In genomic region chr5:137304227-137304874, GRCh38 we compare ENCODE assay signal across 14 cellular contexts.
DNase-seq lines count a peak whose midpoint lies in the region; ATAC-seq, FAIRE-seq and TF ChIP-seq lines count a peak whose summit lies in the region.
"Had no signal": no experiment of that assay in that cellular context is flagged by ENCODE, and none has a peak within 500 bp of the region (broad histone marks: within the 10 kb centered on the region; RNA-seq: fewer than 3 reads in every experiment).

No MANE protein-coding gene starts in this region.

- no peaks in the 10 kb centered on the region for H3K27me3 ChIP-seq in WERI-Rb-1 (ENCODE audit: insufficient read depth, low read depth, severe bottlenecking)

- H3K9me3 Mint-ChIP-seq in T-cell, result no peaks in the 10 kb centered on the region

- no peaks in the 10 kb centered on the region for H3K9me3 ChIP-seq in WERI-Rb-1 (ENCODE audit: severe bottlenecking)

- TF ChIP-seq POLR2A in GM12891 (IDR thresholded peaks at IDR 0.05; ENCODE audit: low read depth, low read length), result no peak

- no peak overlapping the region for H3K4me3 Mint-ChIP-seq in T-cell

- H3K27me3 Mint-ChIP-seq in T-cell, result peaks cover 5 to 18% of the 10 kb centered on the region in 2 donors

- no peaks in the 10 kb centered on the region for H3K4me1 Mint-ChIP-seq in T-cell

- DNase-seq in COR-L47 (lab: John Stamatoyannopoulos, UW), result peak; percentile 90
- peak; percentile 33 for DNase-seq in NCI-H1436 (lab: John Stamatoyannopoulos, UW)
- peak; percentile 85 for DNase-seq in NCI-H748 (lab: John Stamatoyannopoulos, UW; ENCODE audit: unreplicated experiment)
- DNase-seq in left colon, result peak; percentile 60 to 72
- no peak for DNase-seq in T-cell
- DNase-seq in DMS114 treated with DMSO at 0.1 percent for 48 hours (lab: John Stamatoyannopoulos, UW; ENCODE audit: unreplicated experiment), result no peak
- no peak for DNase-seq in GM12891 (ENCODE audit: insufficient read length, low spot score)
- DNase-seq in WERI-Rb-1, result no peak
- DNase-seq: activated CD4-positive, alpha-beta T cell treated with anti-CD3 and anti-CD28 coated beads for 48 hours; DND-41; trophoblast cell had no signal

- H3K27ac ChIP-seq in WERI-Rb-1, result no peak overlapping the region

- no peak for TF ChIP-seq CTCF in WERI-Rb-1 (IDR thresholded peaks at IDR 0.05; ENCODE audit: low read depth, low read length)

- intact Hi-C loops in left colon (cut with DNase I, micrococcal nuclease), result no loop called here

- CTCF ChIA-PET in T-cell (lab: Charles Lee), result no interaction called here

- H3K36me3 ChIP-seq in WERI-Rb-1, result no peaks in the 10 kb centered on the region

- POLR2A ChIA-PET in T-cell (lab: Charles Lee), result no interaction called here

- no peak for FAIRE-seq in GM12891 (lab: Jason Lieb, UNC)
- FAIRE-seq: GM12892, K562 had no signal

- H3K36me3 Mint-ChIP-seq in T-cell, result no peaks in the 10 kb centered on the region

- no peak overlapping the region for H3K27ac Mint-ChIP-seq in T-cell

- ATAC-seq in left colon (peak; percentile 91), T-cell (replicated peaks in 1 of 4) (no peak)
- ATAC-seq: HCT116, K562 had no signal

- H3K4me3 ChIP-seq in WERI-Rb-1 (ENCODE audit: low read depth, low read length), result no peak overlapping the region
- H3K4me3 ChIP-seq: K562 had no signal

TF ChIP-seq in GM12891, 5 proteins besides CTCF, POLR2A, EP300 and RAD21:
- TF ChIP-seq POU2F2 (IDR thresholded peaks at IDR 0.05; ENCODE audit: low read depth, low read length) (no peak), TAF1 (IDR thresholded peaks at IDR 0.05; ENCODE audit: low read depth, low read length) (no peak), POLR2AphosphoS5 (IDR thresholded peaks at IDR 0.05; ENCODE audit: low read depth, low read length) (no peak), SPI1 (IDR thresholded peaks at IDR 0.05; ENCODE audit: low read depth, low read length) (no peak), PAX5 (IDR thresholded peaks at IDR 0.05; ENCODE audit: insufficient read depth, low read length, severe bottlenecking) (no peak)

Comparison
In these comparisons a context has a peak if more than half of its experiments do, and no peak if none do; other contexts are left out.
1. DNase-seq: peak in COR-L47 (single experiment), NCI-H1436 (single experiment), NCI-H748 (single experiment) and left colon (2 of 2); none in T-cell (0 of 34), DMS114 treated with DMSO at 0.1 percent for 48 hours (single experiment), GM12891 (single experiment) and WERI-Rb-1 (single experiment).